8 cellular contexts compared by ENCODE assay signal in genomic region chr7:117012284-117013174, GRCh38. TPM values are rescaled to one million over a fixed set of nuclear protein-coding genes. Genes with fewer than 3 reads are reported as not detected.
DNase-seq lines count a peak whose midpoint lies in the region; ATAC-seq and TF ChIP-seq lines count a peak whose summit lies in the region.

No MANE protein-coding gene starts in this region.

- no peak for TF ChIP-seq POLR2A in vagina (IDR thresholded peaks at IDR 0.05)

- H3K9me3 ChIP-seq in mammary epithelial cell (replicated peaks; ENCODE audit: insufficient read depth, low read length) = no peaks in the 10 kb centered on the region
- no peaks in the 10 kb centered on the region for H3K9me3 ChIP-seq in mucosa of descending colon
- no peaks in the 10 kb centered on the region for H3K9me3 ChIP-seq in vagina

- WGBS in mammary epithelial cell (ENCODE audit: low coverage, missing lambda C conversion rate) = 48% methylated on average over 4 of the region's 4 CpGs

- TF ChIP-seq CTCF in HFF-Myc (IDR thresholded peaks at IDR 0.05; ENCODE audit: low read depth, low read length, missing control alignments) (peak; percentile 37), mammary epithelial cell (conservative IDR thresholded peaks at IDR 0.05 in 1 of 2, IDR thresholded peaks at IDR 0.05 in 1 of 2; ENCODE audit: extremely low read depth in 1 of 2, insufficient read depth in 1 of 2, low read depth in 1 of 2, low read length in 2 of 2) (peak; percentile 46 to 49), mucosa of descending colon (IDR thresholded peaks at IDR 0.05) (no peak), vagina (IDR thresholded peaks at IDR 0.05) (no peak)

- H3K79me2 ChIP-seq in mammary epithelial cell (ENCODE audit: insufficient read depth, low read length) = peaks cover 54% of the 10 kb centered on the region

- H3K27ac ChIP-seq in mammary epithelial cell (ENCODE audit: insufficient read depth, low read depth, low read length) = no peak overlapping the region
- no peak overlapping the region for H3K27ac ChIP-seq in vagina

- H3K27me3 ChIP-seq in mammary epithelial cell (ENCODE audit: insufficient read depth, low read length) (no peaks in the 10 kb centered on the region), vagina (no peaks in the 10 kb centered on the region)

- no peak overlapping the region for H2AFZ ChIP-seq in mammary epithelial cell (ENCODE audit: low read depth, low read length)

- no peak overlapping the region for H3K9ac ChIP-seq in mammary epithelial cell (ENCODE audit: insufficient read depth, low read length)

- H4K20me1 ChIP-seq in mammary epithelial cell (ENCODE audit: insufficient read depth, low read length) = no peaks in the 10 kb centered on the region

- no peaks in the 10 kb centered on the region for H3K36me3 ChIP-seq in mammary epithelial cell (ENCODE audit: insufficient read depth, low read length)
- no peaks in the 10 kb centered on the region for H3K36me3 ChIP-seq in mucosa of descending colon (ENCODE audit: low read depth)
- no peaks in the 10 kb centered on the region for H3K36me3 ChIP-seq in vagina

- peaks cover 40% of the 10 kb centered on the region for H3K4me1 ChIP-seq in mammary epithelial cell (ENCODE audit: insufficient read depth, low read length)
- peaks cover 13% of the 10 kb centered on the region for H3K4me1 ChIP-seq in mucosa of descending colon (ENCODE audit: low read depth)
- peaks cover 9% of the 10 kb centered on the region for H3K4me1 ChIP-seq in vagina

- H3K4me2 ChIP-seq in mammary epithelial cell (ENCODE audit: insufficient read depth, low read depth, low read length) = no peak overlapping the region

- intact Hi-C loops in mammary epithelial cell (cut with micrococcal nuclease) = loop anchor here (1.0 kb wide), 1 partner anchor 82 kb away; no protein-coding TSS in a partner anchor
- intact Hi-C loops in mucosa of descending colon (cut with DNase I, micrococcal nuclease) = no loop called here
- intact Hi-C loops in vagina (cut with DNase I) = no loop called here

- no TSS peak for BruUV-seq in mammary epithelial cell (replicated peaks; lab: Mats Ljungman, UMichigan)

- in situ Hi-C loops in mammary epithelial cell (cut with MboI; ENCODE audit: low sequenced_read_pairs in 2 of 2) = no loop called here

- CTCF ChIA-PET in mammary epithelial cell (lab: Charles Lee; ENCODE audit: low non-redundant PET) = interaction anchor here (0.6 kb wide), 1 partner anchor 24 kb away, joined by 3 read pairs; no protein-coding TSS in a partner anchor

- dilution Hi-C loops in mammary epithelial cell (cut with HindIII; ENCODE audit: low sequenced_read_pairs) = loop anchor here (5.0 kb wide), 1 partner anchor 50 kb away; no protein-coding TSS in a partner anchor

- H3K4me3 ChIP-seq in HFF-Myc (replicated peaks; ENCODE audit: low read depth, low read length) = no peak overlapping the region
- H3K4me3 ChIP-seq in mammary epithelial cell (replicated peaks in 1 of 3; ENCODE audit: insufficient read depth in 1 of 3, low read depth in 2 of 3, low read length in 3 of 3) = no peak overlapping the region
- no peak overlapping the region for H3K4me3 ChIP-seq in mucosa of descending colon
- H3K4me3 ChIP-seq in vagina = no peak overlapping the region

- DNase-seq in NCI-H2227 (lab: John Stamatoyannopoulos, UW; ENCODE audit: unreplicated experiment) (peak; percentile 34), NCI-H2227 treated with DMSO at 0.1 percent for 48 hours (lab: John Stamatoyannopoulos, UW) (no peak), HFF-Myc (ENCODE audit: extremely low read depth, low read depth) (no peak), NAMALWA (ENCODE audit: low spot score) (peak; percentile 76), mammary epithelial cell (peak; percentile 39), renal cortical epithelial cell (ENCODE audit: low read depth) (peak; percentile 43), mucosa of descending colon (no peak), vagina (ENCODE audit: extremely low spot score in 2 of 2) (no peak)

- ATAC-seq in mucosa of descending colon = no peak

RNA-seq across cellular contexts. Expression of gene ST7, which starts 59.2 kb away (rescaled TPM):
- total RNA-seq in mammary epithelial cell (10 to 100 TPM; 17.4 to 19.7 TPM), renal cortical epithelial cell (18.2 and 20.7 TPM in 2 replicates), mucosa of descending colon (10 to 100 TPM; 10.1 to 22.0 (median 11.3) TPM), vagina (15.2 TPM)
- 15.7 TPM for polyA plus RNA-seq in mammary epithelial cell
- 36.2 TPM for polyA minus RNA-seq in mammary epithelial cell

Comparison
In these comparisons a context has a peak if more than half of its experiments do, and no peak if none do; other contexts are left out.
1. DNase-seq: peak in NCI-H2227 (single experiment), NAMALWA (single experiment), mammary epithelial cell (single experiment) and renal cortical epithelial cell (single experiment); none in NCI-H2227 treated with DMSO at 0.1 percent for 48 hours (single experiment), HFF-Myc (single experiment), mucosa of descending colon (0 of 3) and vagina (0 of 2).
2. CTCF ChIP-seq: peak in HFF-Myc (single experiment) and mammary epithelial cell (2 of 2); none in mucosa of descending colon (single experiment) and vagina (0 of 3).